1 cellular context compared by ENCODE assay signal in genomic region chr18:9421788-9422329, GRCh38.
TF ChIP-seq lines count a peak whose summit lies in the region.

No MANE protein-coding gene starts in this region.

TF ChIP-seq in K562, 482 proteins besides CTCF, POLR2A, EP300 and RAD21 (continued from another document):
- TF ChIP-seq IRF2 (CRISPR knock-in tag; IDR thresholded peaks at IDR 0.05) (no peak), TRIM24 (IDR thresholded peaks at IDR 0.05) (peak; percentile 75 to 79), ZNF395 (CRISPR knock-in tag; IDR thresholded peaks at IDR 0.05) (no peak), FOXK2 (conservative IDR thresholded peaks at IDR 0.05 in 1 of 2, IDR thresholded peaks at IDR 0.05 in 1 of 2; ENCODE audit: low read depth in 2 of 2) (peak; percentile 51 to 80; a peak in 2 of 4 replicates), ZFP36 (IDR thresholded peaks at IDR 0.05; ENCODE audit: low read depth, low read length, partially characterized antibody) (no peak), STAT5B (CRISPR knock-in tag; IDR thresholded peaks at IDR 0.05) (no peak), POU5F1 (IDR thresholded peaks at IDR 0.05; ENCODE audit: borderline replicate concordance, low read depth, low read length, partially characterized antibody) (no peak), ZNF830 (CRISPR knock-in tag; IDR thresholded peaks at IDR 0.05) (no peak), HEY1 (CRISPR knock-in tag; IDR thresholded peaks at IDR 0.05; ENCODE audit: borderline replicate concordance) (no peak), SPI1 (IDR thresholded peaks at IDR 0.05; ENCODE audit: borderline replicate concordance, low read depth, low read length) (no peak), JUN (IDR thresholded peaks at IDR 0.05; ENCODE audit: borderline replicate concordance, low read depth, low read length) (no peak), JUN (CRISPR knock-in tag; IDR thresholded peaks at IDR 0.05; ENCODE audit: borderline replicate concordance) (no peak), ZNF232 (CRISPR knock-in tag; IDR thresholded peaks at IDR 0.05) (no peak), SNIP1 (IDR thresholded peaks at IDR 0.05; ENCODE audit: low read depth) (no peak), SP2 (IDR thresholded peaks at IDR 0.05; ENCODE audit: extremely low read depth, low read depth, low read length, poor library complexity, severe bottlenecking) (no peak), ZNF444 (CRISPR knock-in tag; IDR thresholded peaks at IDR 0.05) (no peak), ZNF311 (CRISPR knock-in tag; IDR thresholded peaks at IDR 0.05) (no peak), COPS2 (conservative IDR thresholded peaks at IDR 0.05) (no peak), ZEB2 (IDR thresholded peaks at IDR 0.05) (peak; percentile 73; the same call in 1 of the 2 replicates), FOXJ2 (tag; IDR thresholded peaks at IDR 0.05) (no peak), KDM1A (IDR thresholded peaks at IDR 0.05) (peak; percentile 32 to 46; a peak in 3 of 4 replicates), RBM39 (optimal IDR thresholded peaks at IDR 0.05; ENCODE audit: low read depth, low read length) (no peak), BRD4 (IDR thresholded peaks at IDR 0.05) (no peak), CHAMP1 (IDR thresholded peaks at IDR 0.05) (peak; percentile 66; the same call in 1 of the 2 replicates), ZNF778 (CRISPR knock-in tag; IDR thresholded peaks at IDR 0.05) (no peak), ZNF707 (CRISPR knock-in tag; conservative IDR thresholded peaks at IDR 0.05) (no peak), CTCFL (IDR thresholded peaks at IDR 0.05; ENCODE audit: borderline replicate concordance, insufficient read depth, low read depth, low read length, poor library complexity, severe bottlenecking) (no peak)
- TF ChIP-seq, protein P1, sequence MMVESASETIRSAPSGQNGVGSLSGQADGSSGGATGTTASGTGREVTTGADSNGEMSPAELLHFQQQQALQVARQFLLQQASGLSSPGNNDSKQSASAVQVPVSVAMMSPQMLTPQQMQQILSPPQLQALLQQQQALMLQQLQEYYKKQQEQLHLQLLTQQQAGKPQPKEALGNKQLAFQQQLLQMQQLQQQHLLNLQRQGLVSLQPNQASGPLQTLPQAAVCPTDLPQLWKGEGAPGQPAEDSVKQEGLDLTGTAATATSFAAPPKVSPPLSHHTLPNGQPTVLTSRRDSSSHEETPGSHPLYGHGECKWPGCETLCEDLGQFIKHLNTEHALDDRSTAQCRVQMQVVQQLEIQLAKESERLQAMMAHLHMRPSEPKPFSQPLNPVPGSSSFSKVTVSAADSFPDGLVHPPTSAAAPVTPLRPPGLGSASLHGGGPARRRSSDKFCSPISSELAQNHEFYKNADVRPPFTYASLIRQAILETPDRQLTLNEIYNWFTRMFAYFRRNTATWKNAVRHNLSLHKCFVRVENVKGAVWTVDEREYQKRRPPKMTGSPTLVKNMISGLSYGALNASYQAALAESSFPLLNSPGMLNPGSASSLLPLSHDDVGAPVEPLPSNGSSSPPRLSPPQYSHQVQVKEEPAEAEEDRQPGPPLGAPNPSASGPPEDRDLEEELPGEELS (CRISPR knock-in tag; IDR thresholded peaks at IDR 0.05; ENCODE audit: borderline replicate concordance), result no peak
- TF ChIP-seq, protein P2, sequence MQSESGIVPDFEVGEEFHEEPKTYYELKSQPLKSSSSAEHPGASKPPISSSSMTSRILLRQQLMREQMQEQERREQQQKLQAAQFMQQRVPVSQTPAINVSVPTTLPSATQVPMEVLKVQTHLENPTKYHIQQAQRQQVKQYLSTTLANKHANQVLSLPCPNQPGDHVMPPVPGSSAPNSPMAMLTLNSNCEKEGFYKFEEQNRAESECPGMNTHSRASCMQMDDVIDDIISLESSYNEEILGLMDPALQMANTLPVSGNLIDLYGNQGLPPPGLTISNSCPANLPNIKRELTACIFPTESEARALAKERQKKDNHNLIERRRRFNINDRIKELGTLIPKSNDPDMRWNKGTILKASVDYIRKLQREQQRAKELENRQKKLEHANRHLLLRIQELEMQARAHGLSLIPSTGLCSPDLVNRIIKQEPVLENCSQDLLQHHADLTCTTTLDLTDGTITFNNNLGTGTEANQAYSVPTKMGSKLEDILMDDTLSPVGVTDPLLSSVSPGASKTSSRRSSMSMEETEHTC (IDR thresholded peaks at IDR 0.05), result peak; percentile 79; the same call in 1 of the 2 replicates
- TF ChIP-seq, protein P3, sequence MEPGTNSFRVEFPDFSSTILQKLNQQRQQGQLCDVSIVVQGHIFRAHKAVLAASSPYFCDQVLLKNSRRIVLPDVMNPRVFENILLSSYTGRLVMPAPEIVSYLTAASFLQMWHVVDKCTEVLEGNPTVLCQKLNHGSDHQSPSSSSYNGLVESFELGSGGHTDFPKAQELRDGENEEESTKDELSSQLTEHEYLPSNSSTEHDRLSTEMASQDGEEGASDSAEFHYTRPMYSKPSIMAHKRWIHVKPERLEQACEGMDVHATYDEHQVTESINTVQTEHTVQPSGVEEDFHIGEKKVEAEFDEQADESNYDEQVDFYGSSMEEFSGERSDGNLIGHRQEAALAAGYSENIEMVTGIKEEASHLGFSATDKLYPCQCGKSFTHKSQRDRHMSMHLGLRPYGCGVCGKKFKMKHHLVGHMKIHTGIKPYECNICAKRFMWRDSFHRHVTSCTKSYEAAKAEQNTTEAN (CRISPR knock-in tag; IDR thresholded peaks at IDR 0.05), result no peak
TF ChIP-seq in K562: peak in this region for 35.
